ENCODE assay signal across 8 cellular contexts in genomic region chr5:141848771-141849370, GRCh38. TPM values are rescaled to one million over a fixed set of nuclear protein-coding genes. Genes with fewer than 3 reads are reported as not detected.
DNase-seq lines count a peak whose midpoint lies in the region; ATAC-seq and TF ChIP-seq lines count a peak whose summit lies in the region.

No MANE protein-coding gene starts in this region.

- H3K36me3 Mint-ChIP-seq in CD14-positive monocyte, result peaks cover 0 to 2% of the 10 kb centered on the region in 2 donors
- H3K36me3 Mint-ChIP-seq in activated T-cell treated with anti-CD3 and anti-CD28 coated beads, Interleukin-2, amount 50 U/mL, for 4 hours (ENCODE audit: insufficient read depth), result no peaks in the 10 kb centered on the region

- no peaks in the 10 kb centered on the region for H3K9me3 ChIP-seq in left ventricle myocardium inferior (replicated peaks)

- H3K27me3 Mint-ChIP-seq in CD14-positive monocyte (ENCODE audit: low read depth in 3 of 3), result peaks cover 15 to 43% (median 28%) of the 10 kb centered on the region in 3 donors
- H3K27me3 Mint-ChIP-seq in activated T-cell treated with anti-CD3 and anti-CD28 coated beads, Interleukin-2, amount 50 U/mL, for 4 hours (ENCODE audit: low read depth), result peaks cover 2% of the 10 kb centered on the region

- peaks cover 4% of the 10 kb centered on the region for H3K36me3 ChIP-seq in left ventricle myocardium inferior

- peak overlapping the region in 3 of 7 donors; percentile 10 to 35 (median 16) for H3K27ac Mint-ChIP-seq in CD14-positive monocyte

- peak overlapping the region; percentile 98 for H3K27ac ChIP-seq in left ventricle myocardium inferior (replicated peaks)

- peaks cover 21% of the 10 kb centered on the region for H3K4me1 Mint-ChIP-seq in CD14-positive monocyte
- H3K4me1 Mint-ChIP-seq in activated T-cell treated with anti-CD3 and anti-CD28 coated beads, Interleukin-2, amount 50 U/mL, for 4 hours (ENCODE audit: low read depth), result peaks cover 14% of the 10 kb centered on the region

- DNase-seq in CD14-positive monocyte (ENCODE audit: low spot score), result no peak
- peak; percentile 45 for DNase-seq in GM20000 (ENCODE audit: low spot score)
- DNase-seq in KBM-7, result peak; percentile 42
- DNase-seq in activated T-cell treated with anti-CD3 and anti-CD28 coated beads, Interleukin-2, amount 50 U/mL, for 4 hours, result peak; percentile 27
- DNase-seq in left ventricle myocardium inferior, result peak; percentile 60
- peak; percentile 66 for DNase-seq in retinal pigment epithelial cell (ENCODE audit: low read depth)
- DNase-seq in erythroblast (lab: John Stamatoyannopoulos, UW), result no peak

- intact Hi-C loops in CD14-positive monocyte (cut with micrococcal nuclease), result no loop called here
- intact Hi-C loops in left ventricle myocardium inferior (cut with micrococcal nuclease), result no loop called here

- no peak for TF ChIP-seq POLR2A in erythroblast (IDR thresholded peaks at IDR 0.05; ENCODE audit: low read length)

- peaks cover 22% of the 10 kb centered on the region for H3K27me3 ChIP-seq in left ventricle myocardium inferior (ENCODE audit: low read depth)

- in situ Hi-C loops in KBM-7 (cut with MboI; ENCODE audit: low pct_unique_long_range_greater_than_20kb, low sequenced_read_pairs), result no loop called here

- ATAC-seq in activated T-cell treated with anti-CD3 and anti-CD28 coated beads, Interleukin-2, amount 50 U/mL, for 4 hours, result peak in 1 of 2 donors; percentile 17
- ATAC-seq in GM18868 (IDR thresholded peaks at IDR 0.05; ENCODE audit: unreplicated experiment), result no peak

- TF ChIP-seq CTCF in CD14-positive monocyte (IDR thresholded peaks at IDR 0.05) (no peak), GM20000 (IDR thresholded peaks at IDR 0.05; ENCODE audit: extremely low read depth, missing control alignments) (no peak), left ventricle myocardium inferior (IDR thresholded peaks at IDR 0.05; ENCODE audit: borderline replicate concordance) (no peak), retinal pigment epithelial cell (conservative IDR thresholded peaks at IDR 0.05; ENCODE audit: low read depth, low read length) (no peak)

- peaks cover 0 to 1% (median 0%) of the 10 kb centered on the region in 7 donors for H3K9me3 Mint-ChIP-seq in CD14-positive monocyte
- H3K9me3 Mint-ChIP-seq in activated T-cell treated with anti-CD3 and anti-CD28 coated beads, Interleukin-2, amount 50 U/mL, for 4 hours, result no peaks in the 10 kb centered on the region

- peak overlapping the region; percentile 88 to 91 for H3K4me3 Mint-ChIP-seq in CD14-positive monocyte
- peak overlapping the region; percentile 83 for H3K4me3 Mint-ChIP-seq in activated T-cell treated with anti-CD3 and anti-CD28 coated beads, Interleukin-2, amount 50 U/mL, for 4 hours

- H3K4me1 ChIP-seq in left ventricle myocardium inferior, result peaks cover 75% of the 10 kb centered on the region

- H3K4me3 ChIP-seq in left ventricle myocardium inferior (peak overlapping the region; percentile 85), retinal pigment epithelial cell (ENCODE audit: low read length) (peak overlapping the region; percentile 70)

RNA-seq across cellular contexts. Expression of gene PCDH1, which starts 29.3 kb away (rescaled TPM):
- polyA plus RNA-seq in CD14-positive monocyte, result not detected
- total RNA-seq in activated T-cell treated with anti-CD3 and anti-CD28 coated beads, Interleukin-2, amount 50 U/mL, for 4 hours, result under 1 TPM; 0.05 to 0.24 (median 0.14) TPM
- 16.1 TPM for total RNA-seq in left ventricle myocardium inferior

Comparison
In these comparisons a context has a peak if more than half of its experiments do, and no peak if none do; other contexts are left out.
1. DNase-seq: peak in GM20000 (single experiment), KBM-7 (single experiment), activated T-cell treated with anti-CD3 and anti-CD28 coated beads, Interleukin-2, amount 50 U/mL, for 4 hours (single experiment), left ventricle myocardium inferior (single experiment) and retinal pigment epithelial cell (single experiment); none in CD14-positive monocyte (single experiment) and erythroblast (0 of 2).
2. RNA of gene PCDH1, which starts 29.3 kb away (total RNA-seq): 16.1 TPM in left ventricle myocardium inferior (single experiment); 0.05 to 0.24 TPM in activated T-cell treated with anti-CD3 and anti-CD28 coated beads, Interleukin-2, amount 50 U/mL, for 4 hours; every median in the first group is over 10 times any median in the second.